ENCODE assay signal across 8 cellular contexts in the genomic region with DNA sequence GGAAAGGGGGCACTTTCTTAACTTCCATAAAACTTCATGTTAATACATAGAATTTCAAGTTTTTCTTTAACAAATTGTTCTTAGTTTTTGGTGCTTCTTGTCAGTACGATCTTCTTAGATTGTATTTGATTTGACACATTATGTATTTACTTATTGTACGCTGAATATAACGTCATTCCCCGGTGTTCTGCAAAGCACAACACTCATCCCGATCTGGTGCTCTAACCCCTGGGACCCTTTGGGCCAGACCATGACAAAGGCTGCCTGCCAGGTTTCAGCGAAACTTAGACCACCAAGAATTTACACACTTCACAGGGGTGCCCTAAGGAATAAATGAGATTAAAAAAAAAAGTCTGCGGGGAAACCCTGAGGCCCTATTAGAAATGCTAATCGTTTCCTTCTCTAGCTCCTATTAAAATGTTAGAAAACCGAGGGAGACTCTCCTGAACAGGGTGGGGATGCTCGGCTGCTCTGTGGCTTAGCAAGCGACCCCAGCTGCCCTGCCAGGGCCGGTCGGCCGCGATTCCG. TPM values are rescaled to one million over a fixed set of nuclear protein-coding genes. Genes with fewer than 3 reads are reported as not detected.
DNase-seq lines count a peak whose midpoint lies in the region; ATAC-seq and TF ChIP-seq lines count a peak whose summit lies in the region.

No MANE protein-coding gene starts in this region.

- peak overlapping the region; percentile 75 for H3K4me3 ChIP-seq in BE2C (ENCODE audit: low read depth, low read length)
- H3K4me3 ChIP-seq in Karpas-422 (ENCODE audit: low read length) = peak overlapping the region; percentile 80
- peak overlapping the region; percentile 61 for H3K4me3 ChIP-seq in naive thymus-derived CD4-positive, alpha-beta T cell (ENCODE audit: low read length)

- no peaks in the 10 kb centered on the region for H3K27me3 Mint-ChIP-seq in naive thymus-derived CD4-positive, alpha-beta T cell

- H3K9ac ChIP-seq in Karpas-422 (ENCODE audit: low read length) = peak overlapping the region; percentile 96

- POLR2A ChIA-PET in naive thymus-derived CD4-positive, alpha-beta T cell (lab: Charles Lee) = interaction anchor here (0.7 to 7.7 kb wide), 24 partner anchors 10 to 573 kb away, joined by 3 to 159 read pairs (median 6); a partner anchor contains a TSS

- H3K27ac ChIP-seq in Karpas-422 (ENCODE audit: low read length) = peak overlapping the region; percentile 77
- H3K27ac ChIP-seq in cingulate gyrus (ENCODE audit: low read depth, low read length) = peak overlapping the region; percentile 88
- H3K27ac ChIP-seq in naive thymus-derived CD4-positive, alpha-beta T cell (ENCODE audit: low read depth, low read length) = peak overlapping the region; percentile 98

- DNase-seq in BE2C (no peak), Karpas-422 (no peak), activated gamma-delta T cell treated with Interleukin-2 at 50 U/mL for 16 hours (no peak), hippocampal formation (lab: John Stamatoyannopoulos, UW) (no peak), NCI-H524 treated with DMSO at 0.1 percent for 48 hours (lab: John Stamatoyannopoulos, UW) (no peak)
- no peak for DNase-seq in naive thymus-derived CD4-positive, alpha-beta T cell

- H3K79me2 ChIP-seq in Karpas-422 (ENCODE audit: low read length) = peaks cover 32% of the 10 kb centered on the region

- intact Hi-C loops in naive thymus-derived CD4-positive, alpha-beta T cell (cut with micrococcal nuclease) = loop anchor here (2.0 to 10.0 kb wide), 10 partner anchors 27 to 1843 kb away; a partner anchor contains a TSS

- H3K4me1 ChIP-seq in BE2C (peaks cover 12% of the 10 kb centered on the region; the same call in 1 of the 2 replicates), Karpas-422 (ENCODE audit: low read length) (peaks cover 42% of the 10 kb centered on the region)
- peaks cover 25 to 45% of the 10 kb centered on the region in 2 donors for H3K4me1 ChIP-seq in naive thymus-derived CD4-positive, alpha-beta T cell (ENCODE audit: control insufficient read depth in 2 of 2, insufficient read depth in 2 of 2, low read length in 2 of 2)

- H2AFZ ChIP-seq in Karpas-422 (ENCODE audit: low read length) = no peak overlapping the region

- no peaks in the 10 kb centered on the region; the same call in 1 of the 2 replicates for H4K20me1 ChIP-seq in Karpas-422 (ENCODE audit: insufficient read depth, low read depth, low read length)

- peak overlapping the region; percentile 25 to 90 (median 78) for H3K27ac Mint-ChIP-seq in naive thymus-derived CD4-positive, alpha-beta T cell

- H3K9me2 ChIP-seq in Karpas-422 (replicated peaks; ENCODE audit: insufficient read depth, low read length) = no peaks in the 10 kb centered on the region

- H3K36me3 ChIP-seq in BE2C (peaks cover 27% of the 10 kb centered on the region), Karpas-422 (ENCODE audit: insufficient read depth, low read length) (no peaks in the 10 kb centered on the region)
- H3K36me3 ChIP-seq in naive thymus-derived CD4-positive, alpha-beta T cell (ENCODE audit: control insufficient read depth in 2 of 3, insufficient read depth in 3 of 3, low read length in 3 of 3) = peaks cover 0 to 4% (median 0%) of the 10 kb centered on the region in 3 experiments

- no peaks in the 10 kb centered on the region for H3K9me3 Mint-ChIP-seq in naive thymus-derived CD4-positive, alpha-beta T cell

- H3K4me2 ChIP-seq in Karpas-422 (ENCODE audit: low read depth, low read length, poor library complexity, severe bottlenecking) = peak overlapping the region; percentile 86

- H3K9me3 ChIP-seq in BE2C = no peaks in the 10 kb centered on the region
- no peaks in the 10 kb centered on the region for H3K9me3 ChIP-seq in Karpas-422 (ENCODE audit: low read length)
- no peaks in the 10 kb centered on the region for H3K9me3 ChIP-seq in naive thymus-derived CD4-positive, alpha-beta T cell (ENCODE audit: control insufficient read depth in 2 of 3, low read length in 3 of 3)

- H3K4me3 Mint-ChIP-seq in naive thymus-derived CD4-positive, alpha-beta T cell = peak overlapping the region; percentile 64 to 92 (median 81)

- no peak for ATAC-seq in naive thymus-derived CD4-positive, alpha-beta T cell
- no peak for ATAC-seq in HG03460 (IDR thresholded peaks at IDR 0.05; ENCODE audit: unreplicated experiment)

- CTCF ChIA-PET in naive thymus-derived CD4-positive, alpha-beta T cell (lab: Charles Lee) = interaction anchor here (0.6 to 3.8 kb wide), 10 partner anchors 10 to 70 kb away, joined by 3 to 22 read pairs (median 4); a partner anchor contains a TSS

- no peak for TF ChIP-seq CTCF in BE2C (IDR thresholded peaks at IDR 0.05; ENCODE audit: low read depth, low read length)

- H3K36me3 Mint-ChIP-seq in naive thymus-derived CD4-positive, alpha-beta T cell = peaks cover 0 to 5% (median 0%) of the 10 kb centered on the region in 5 donors

- H3K27me3 ChIP-seq in BE2C (no peaks in the 10 kb centered on the region), Karpas-422 (ENCODE audit: low read length) (no peaks in the 10 kb centered on the region)
- no peaks in the 10 kb centered on the region for H3K27me3 ChIP-seq in naive thymus-derived CD4-positive, alpha-beta T cell (ENCODE audit: control insufficient read depth in 2 of 2, insufficient read depth in 2 of 2, low read length in 2 of 2)

- peaks cover 41 to 63% (median 56%) of the 10 kb centered on the region in 7 donors for H3K4me1 Mint-ChIP-seq in naive thymus-derived CD4-positive, alpha-beta T cell

RNA-seq across cellular contexts. Expression of a gene that starts 0.9 kb away (rescaled TPM):
- 238 TPM for polyA plus RNA-seq in BE2C (2012; ENCODE audit: insufficient read depth, insufficient read length, low read depth)
- total RNA-seq in Karpas-422 (2014; rRNA removed; shearing (Covaris generic); ENCODE audit: low replicate concordance) = 29.1 and 76.3 TPM in 2 replicates
- 100 to 1,000 TPM; 143 to 267 (median 186) TPM for total RNA-seq in naive thymus-derived CD4-positive, alpha-beta T cell
- 100 to 1,000 TPM; 108 to 123 TPM for polyA plus RNA-seq in naive thymus-derived CD4-positive, alpha-beta T cell

RNA-seq across cellular contexts. Expression of a gene that starts 44.3 kb away (rescaled TPM):
- polyA plus RNA-seq in BE2C (2012; ENCODE audit: insufficient read depth, insufficient read length, low read depth) = not detected
- not detected in 2 replicates for total RNA-seq in Karpas-422 (2014; rRNA removed; shearing (Covaris generic); ENCODE audit: low replicate concordance)
- total RNA-seq in naive thymus-derived CD4-positive, alpha-beta T cell = 1 to 10 TPM; 1.3 to 4.3 (median 2.3) TPM
- 10 to 100 TPM; 13.6 to 14.2 TPM for polyA plus RNA-seq in naive thymus-derived CD4-positive, alpha-beta T cell

RNA-seq across cellular contexts. Expression of a gene that starts 60.0 kb away (rescaled TPM):
- polyA plus RNA-seq in BE2C (2012; ENCODE audit: insufficient read depth, insufficient read length, low read depth) = 13.2 TPM
- total RNA-seq in Karpas-422 (2014; rRNA removed; shearing (Covaris generic); ENCODE audit: low replicate concordance) = 15.2 and 16.1 TPM in 2 replicates
- 10 to 100 TPM; 26.8 to 55.3 (median 43.8) TPM for total RNA-seq in naive thymus-derived CD4-positive, alpha-beta T cell
- 10 to 100 TPM; 24.5 to 29.3 TPM for polyA plus RNA-seq in naive thymus-derived CD4-positive, alpha-beta T cell
